In the genomic region with DNA sequence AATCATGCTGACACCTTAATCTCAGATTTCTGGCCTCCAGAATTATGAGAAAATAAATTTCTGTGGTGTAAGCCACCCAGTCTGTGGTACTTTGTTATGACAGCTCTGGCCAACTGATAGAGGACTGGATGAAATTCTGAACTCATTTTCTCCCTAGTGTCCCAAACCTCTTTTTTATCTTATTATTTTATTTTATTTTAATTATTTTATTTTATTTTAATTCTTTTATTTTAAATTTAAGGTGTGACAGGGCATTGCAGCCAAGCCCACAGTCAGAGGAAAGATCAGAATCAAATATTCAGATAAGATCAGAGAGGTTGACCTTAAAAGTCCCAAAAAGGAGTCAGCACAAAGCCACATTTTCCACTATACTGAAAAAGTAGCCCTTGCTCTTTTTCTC, we compare ENCODE assay signal across 34 cellular contexts.
"Had no signal": no experiment of that assay in that cellular context is flagged by ENCODE, and none has a peak within 500 bp of the region (broad histone marks: within the 10 kb centered on the region; RNA-seq: fewer than 3 reads in every experiment).

No MANE protein-coding gene starts in this region.

- H3K27ac Mint-ChIP-seq: activated naive CD4-positive, alpha-beta T cell treated with anti-CD3 and anti-CD28 coated beads for 36 hours; activated naive CD4-positive, alpha-beta T cell treated with anti-CD3 and anti-CD28 coated beads, Interleukin-2, amount 10 ng/mL, durations not matched to agents 7 days and 5 days; activated naive CD4-positive, alpha-beta T cell treated with anti-CD3 and anti-CD28 coated beads, Interleukin-2, amount 50 U/mL, for 24 hours; activated naive CD4-positive, alpha-beta T cell treated with anti-CD3 and anti-CD28 coated beads, Interleukin-2, amount 50 U/mL, for 72 hours; activated naive CD8-positive, alpha-beta T cell; activated naive CD8-positive, alpha-beta T cell treated with anti-CD3 and anti-CD28 coated beads for 36 hours; activated naive CD8-positive, alpha-beta T cell treated with anti-CD3 and anti-CD28 coated beads, Interleukin-2, amount 10 ng/mL, durations not matched to agents 7 days and 5 days; activated naive CD8-positive, alpha-beta T cell treated with anti-CD3 and anti-CD28 coated beads, Interleukin-2, amount 50 U/mL, for 24 hours; activated T-cell treated with anti-CD3 and anti-CD28 coated beads, Interleukin-2, amount 50 U/mL, for 24 hours; activated T-cell treated with anti-CD3 and anti-CD28 coated beads, Interleukin-2, amount 50 U/mL, for 72 hours; activated T-helper 1 cell treated with anti-CD3 and anti-CD28 coated beads, Interleukin-12 subunit alpha, Interleukin-12 subunit beta, Interleukin-2, Interleukin-4 antibody, amounts not matched to agents 30 ng/mL and 10 ng/mL and 1 ng/mL, durations not matched to agents 14 hours and 24 hours and 36 hours; activated T-helper 17 cell treated with anti-CD3 and anti-CD28 coated beads, Interleukin-2, amount 50 U/mL, for 72 hours; activated T-helper 2 cell treated with anti-CD3 and anti-CD28 coated beads, Interferon-gamma antibody, Interleukin-2, Interleukin-4, amounts not matched to agents 10 μg/mL and 5 μg/mL and 100 μg/mL, durations not matched to agents 14 hours and 24 hours and 36 hours; brain had no signal

- ATAC-seq: activated naive CD4-positive, alpha-beta T cell treated with anti-CD3 and anti-CD28 coated beads, Interleukin-2, amount 50 U/mL, for 72 hours; activated naive CD8-positive, alpha-beta T cell treated with anti-CD3 and anti-CD28 coated beads, Interleukin-2, amount 50 U/mL, for 24 hours; activated T-cell treated with anti-CD3 and anti-CD28 coated beads, Interleukin-2, amount 50 U/mL, for 4 hours; activated T-cell treated with anti-CD3 and anti-CD28 coated beads, Interleukin-2, amount 50 U/mL, for 72 hours; activated T-helper 17 cell treated with anti-CD3 and anti-CD28 coated beads, Interleukin-2, amount 50 U/mL, for 72 hours; body of pancreas had no signal

- H3K36me3 Mint-ChIP-seq: activated naive CD4-positive, alpha-beta T cell treated with anti-CD3 and anti-CD28 coated beads, Interleukin-2, amount 10 ng/mL, durations not matched to agents 7 days and 5 days; activated naive CD4-positive, alpha-beta T cell treated with anti-CD3 and anti-CD28 coated beads, Interleukin-2, amount 50 U/mL, for 24 hours; activated naive CD4-positive, alpha-beta T cell treated with anti-CD3 and anti-CD28 coated beads, Interleukin-2, amount 50 U/mL, for 72 hours; activated naive CD8-positive, alpha-beta T cell; activated naive CD8-positive, alpha-beta T cell treated with anti-CD3 and anti-CD28 coated beads for 36 hours; activated naive CD8-positive, alpha-beta T cell treated with anti-CD3 and anti-CD28 coated beads, Interleukin-2, amount 10 ng/mL, durations not matched to agents 7 days and 5 days; brain had no signal

- H3K27me3 Mint-ChIP-seq: activated naive CD4-positive, alpha-beta T cell treated with anti-CD3 and anti-CD28 coated beads, Interleukin-2, amount 10 ng/mL, durations not matched to agents 7 days and 5 days; activated naive CD4-positive, alpha-beta T cell treated with anti-CD3 and anti-CD28 coated beads, Interleukin-2, amount 50 U/mL, for 24 hours; activated naive CD8-positive, alpha-beta T cell; activated T-cell treated with anti-CD3 and anti-CD28 coated beads, Interleukin-2, amount 50 U/mL, for 24 hours; central memory CD8-positive, alpha-beta T cell had no signal

- H3K4me3 Mint-ChIP-seq: activated naive CD4-positive, alpha-beta T cell treated with anti-CD3 and anti-CD28 coated beads for 36 hours; activated naive CD4-positive, alpha-beta T cell treated with anti-CD3 and anti-CD28 coated beads, Interleukin-2, amount 10 ng/mL, durations not matched to agents 7 days and 5 days; activated naive CD4-positive, alpha-beta T cell treated with anti-CD3 and anti-CD28 coated beads, Interleukin-2, amount 50 U/mL, for 24 hours; activated naive CD8-positive, alpha-beta T cell; activated naive CD8-positive, alpha-beta T cell treated with anti-CD3 and anti-CD28 coated beads for 36 hours; activated naive CD8-positive, alpha-beta T cell treated with anti-CD3 and anti-CD28 coated beads, Interleukin-2, amount 10 ng/mL, durations not matched to agents 7 days and 5 days; activated naive CD8-positive, alpha-beta T cell treated with anti-CD3 and anti-CD28 coated beads, Interleukin-2, amount 50 U/mL, for 24 hours; activated T-cell treated with anti-CD3 and anti-CD28 coated beads, Interleukin-2, amount 50 U/mL, for 24 hours; activated T-cell treated with anti-CD3 and anti-CD28 coated beads, Interleukin-2, amount 50 U/mL, for 4 hours; activated T-cell treated with anti-CD3 and anti-CD28 coated beads, Interleukin-2, amount 50 U/mL, for 72 hours; activated T-helper 1 cell treated with anti-CD3 and anti-CD28 coated beads, Interleukin-12 subunit alpha, Interleukin-12 subunit beta, Interleukin-2, Interleukin-4 antibody, amounts not matched to agents 30 ng/mL and 10 ng/mL and 1 ng/mL, durations not matched to agents 14 hours and 24 hours and 36 hours; activated T-helper 17 cell treated with anti-CD3 and anti-CD28 coated beads, Interleukin-2, amount 50 U/mL, for 72 hours; brain; central memory CD8-positive, alpha-beta T cell had no signal

- DNase-seq: activated effector memory CD4-positive, alpha-beta T cell treated with anti-CD3 and anti-CD28 coated beads, Interleukin-2, amount 50 U/mL, for 16 hours; activated effector memory CD4-positive, alpha-beta T cell treated with Interleukin-2 at 50 U/mL for 16 hours; activated gamma-delta T cell; activated gamma-delta T cell treated with Interleukin-2 at 50 U/mL for 16 hours; activated naive CD4-positive, alpha-beta T cell treated with anti-CD3 and anti-CD28 coated beads for 36 hours; activated naive CD4-positive, alpha-beta T cell treated with anti-CD3 and anti-CD28 coated beads, Interleukin-2, amount 10 ng/mL, durations not matched to agents 7 days and 5 days; activated naive CD4-positive, alpha-beta T cell treated with anti-CD3 and anti-CD28 coated beads, Interleukin-2, amount 50 U/mL, for 16 hours; activated naive CD4-positive, alpha-beta T cell treated with Interleukin-2 at 50 U/mL for 16 hours; activated naive CD8-positive, alpha-beta T cell treated with anti-CD3 and anti-CD28 coated beads for 36 hours; activated naive CD8-positive, alpha-beta T cell treated with anti-CD3 and anti-CD28 coated beads, Interleukin-2, amount 10 ng/mL, durations not matched to agents 7 days and 5 days; activated naive CD8-positive, alpha-beta T cell treated with anti-CD3 and anti-CD28 coated beads, Interleukin-2, amount 50 U/mL, for 24 hours; activated T-cell treated with anti-CD3 and anti-CD28 coated beads, Interleukin-2, amount 50 U/mL, for 1 hour; activated T-cell treated with anti-CD3 and anti-CD28 coated beads, Interleukin-2, amount 50 U/mL, for 24 hours; activated T-cell treated with anti-CD3 and anti-CD28 coated beads, Interleukin-2, amount 50 U/mL, for 4 hours; activated T-cell treated with anti-CD3 and anti-CD28 coated beads, Interleukin-2, amount 50 U/mL, for 48 hours; activated T-cell treated with anti-CD3 and anti-CD28 coated beads, Interleukin-2, amount 50 U/mL, for 72 hours; adrenal gland; amniotic stem cell; amygdala; anterior cingulate cortex; aorta; body of pancreas; brain microvascular endothelial cell; caudate nucleus; central memory CD4-positive, alpha-beta T cell; cerebellar nuclear complex had no signal

- H3K9me3 Mint-ChIP-seq: activated naive CD4-positive, alpha-beta T cell treated with anti-CD3 and anti-CD28 coated beads for 36 hours; activated naive CD4-positive, alpha-beta T cell treated with anti-CD3 and anti-CD28 coated beads, Interleukin-2, amount 10 ng/mL, durations not matched to agents 7 days and 5 days; activated naive CD4-positive, alpha-beta T cell treated with anti-CD3 and anti-CD28 coated beads, Interleukin-2, amount 50 U/mL, for 24 hours; activated naive CD8-positive, alpha-beta T cell treated with anti-CD3 and anti-CD28 coated beads for 36 hours; activated naive CD8-positive, alpha-beta T cell treated with anti-CD3 and anti-CD28 coated beads, Interleukin-2, amount 10 ng/mL, durations not matched to agents 7 days and 5 days; activated naive CD8-positive, alpha-beta T cell treated with anti-CD3 and anti-CD28 coated beads, Interleukin-2, amount 50 U/mL, for 24 hours; activated T-cell treated with anti-CD3 and anti-CD28 coated beads, Interleukin-2, amount 50 U/mL, for 24 hours; activated T-cell treated with anti-CD3 and anti-CD28 coated beads, Interleukin-2, amount 50 U/mL, for 4 hours; activated T-helper 1 cell treated with anti-CD3 and anti-CD28 coated beads, Interleukin-12 subunit alpha, Interleukin-12 subunit beta, Interleukin-2, Interleukin-4 antibody, amounts not matched to agents 30 ng/mL and 10 ng/mL and 1 ng/mL, durations not matched to agents 14 hours and 24 hours and 36 hours; activated T-helper 17 cell treated with anti-CD3 and anti-CD28 coated beads, Interleukin-2, amount 50 U/mL, for 72 hours; activated T-helper 2 cell treated with anti-CD3 and anti-CD28 coated beads, Interferon-gamma antibody, Interleukin-2, Interleukin-4, amounts not matched to agents 10 μg/mL and 5 μg/mL and 100 μg/mL, durations not matched to agents 14 hours and 24 hours and 36 hours; brain; central memory CD8-positive, alpha-beta T cell had no signal

- H3K4me1 Mint-ChIP-seq: activated naive CD4-positive, alpha-beta T cell treated with anti-CD3 and anti-CD28 coated beads, Interleukin-2, amount 10 ng/mL, durations not matched to agents 7 days and 5 days; activated naive CD4-positive, alpha-beta T cell treated with anti-CD3 and anti-CD28 coated beads, Interleukin-2, amount 50 U/mL, for 24 hours; activated naive CD8-positive, alpha-beta T cell treated with anti-CD3 and anti-CD28 coated beads for 36 hours; activated naive CD8-positive, alpha-beta T cell treated with anti-CD3 and anti-CD28 coated beads, Interleukin-2, amount 10 ng/mL, durations not matched to agents 7 days and 5 days; activated naive CD8-positive, alpha-beta T cell treated with anti-CD3 and anti-CD28 coated beads, Interleukin-2, amount 50 U/mL, for 24 hours; activated T-helper 17 cell treated with anti-CD3 and anti-CD28 coated beads, Interleukin-2, amount 50 U/mL, for 72 hours; brain; central memory CD8-positive, alpha-beta T cell had no signal
